11 cellular contexts compared by ENCODE assay signal in genomic region chr6:71473908-71474307, GRCh38.
DNase-seq lines count a peak whose midpoint lies in the region; ATAC-seq and TF ChIP-seq lines count a peak whose summit lies in the region.
"Had no signal": no experiment of that assay in that cellular context is flagged by ENCODE, and none has a peak within 500 bp of the region (broad histone marks: within the 10 kb centered on the region; RNA-seq: fewer than 3 reads in every experiment).

No MANE protein-coding gene starts in this region.

- no peak overlapping the region for H3K9ac ChIP-seq in colonic mucosa (ENCODE audit: low read depth in 2 of 2, low read length in 2 of 2)

- H3K4me3 Mint-ChIP-seq in Caco-2 (ENCODE audit: unreplicated experiment): no peak overlapping the region
- H3K4me3 Mint-ChIP-seq: stimulated activated effector memory CD8-positive, alpha-beta T cell treated with anti-CD3 and anti-CD28 coated beads, Interleukin-12 subunit alpha, Interleukin-12 subunit beta, amount 100 ng/mL, for 72 hours had no signal

- H3K36me3 ChIP-seq in colonic mucosa (no peaks in the 10 kb centered on the region), aorta (ENCODE audit: control insufficient read depth in 1 of 2, insufficient read depth in 2 of 2, low read length in 1 of 2) (no peaks in the 10 kb centered on the region), Caco-2 (ENCODE audit: control insufficient read depth, insufficient read depth, low read length) (no peaks in the 10 kb centered on the region)

- H3K27me3 ChIP-seq in colonic mucosa: no peaks in the 10 kb centered on the region
- no peaks in the 10 kb centered on the region for H3K27me3 ChIP-seq in aorta (ENCODE audit: control insufficient read depth in 1 of 2, insufficient read depth in 2 of 2, low read length in 1 of 2)
- no peaks in the 10 kb centered on the region for H3K27me3 ChIP-seq in Caco-2 (replicated peaks; ENCODE audit: control insufficient read depth, insufficient read depth, low read length)

- CTCF ChIA-PET in Caco-2 (lab: Charles Lee): no interaction called here

- H3K9me3 ChIP-seq in colonic mucosa (no peaks in the 10 kb centered on the region), aorta (ENCODE audit: control insufficient read depth, low read length) (no peaks in the 10 kb centered on the region), Caco-2 (no peaks in the 10 kb centered on the region)

- no peak overlapping the region for H3K27ac Mint-ChIP-seq in Caco-2 (ENCODE audit: unreplicated experiment)
- H3K27ac Mint-ChIP-seq: stimulated activated effector memory CD8-positive, alpha-beta T cell treated with anti-CD3 and anti-CD28 coated beads, Interleukin-12 subunit alpha, Interleukin-12 subunit beta, amount 100 ng/mL, for 72 hours had no signal

- H3K9me3 Mint-ChIP-seq in Caco-2 (ENCODE audit: unreplicated experiment): no peaks in the 10 kb centered on the region
- H3K9me3 Mint-ChIP-seq: stimulated activated effector memory CD8-positive, alpha-beta T cell treated with anti-CD3 and anti-CD28 coated beads, Interleukin-12 subunit alpha, Interleukin-12 subunit beta, amount 100 ng/mL, for 72 hours had no signal

- no peak overlapping the region for H3K27ac ChIP-seq in colonic mucosa
- no peak overlapping the region for H3K27ac ChIP-seq in aorta (ENCODE audit: low read depth in 1 of 2, low read length in 2 of 2)

- POLR2A ChIA-PET in Caco-2 (lab: Charles Lee): no interaction called here

- no TSS peak for BruUV-seq in Caco-2 (replicated peaks; lab: Mats Ljungman, UMichigan)

- H3K4me3 ChIP-seq in colonic mucosa (no peak overlapping the region), aorta (ENCODE audit: low read length in 2 of 2) (no peak overlapping the region), Caco-2 (ENCODE audit: low read depth, low read length) (no peak overlapping the region)

- ATAC-seq in aorta (ENCODE audit: low FRiP score) (peak; percentile 70), HG02678 (IDR thresholded peaks at IDR 0.05; ENCODE audit: unreplicated experiment) (no peak), GM18858 (IDR thresholded peaks at IDR 0.05; ENCODE audit: unreplicated experiment) (no peak)
- ATAC-seq: stimulated activated effector memory CD8-positive, alpha-beta T cell treated with anti-CD3 and anti-CD28 coated beads, Interleukin-12 subunit alpha, Interleukin-12 subunit beta, amount 100 ng/mL, for 72 hours had no signal

- DNase-seq in NCI-H748 (lab: John Stamatoyannopoulos, UW; ENCODE audit: unreplicated experiment): peak; percentile 23
- DNase-seq in NCI-H748 treated with DMSO at 0.1 percent for 48 hours (lab: John Stamatoyannopoulos, UW): no peak
- DNase-seq in colonic mucosa: peak; percentile 35
- DNase-seq in kidney tubule cell (ENCODE audit: low spot score): peak; percentile 96
- peak; percentile 79 to 83 for DNase-seq in aorta
- DNase-seq in Caco-2: no peak
- DNase-seq: NCI-H2171, posterior cingulate gyrus had no signal

- H3K27me3 Mint-ChIP-seq in Caco-2 (ENCODE audit: insufficient read depth, unreplicated experiment): no peaks in the 10 kb centered on the region

- intact Hi-C loops in colonic mucosa (cut with DNase I) (no loop called here), aorta (cut with DNase I) (no loop called here), Caco-2 (cut with micrococcal nuclease; ENCODE audit: unreplicated experiment) (no loop called here)

- whole genome bisulfite sequencing in aorta, 2 donors: 44% methylated on average over 2 of the region's 2 CpGs

- TF ChIP-seq CTCF in colonic mucosa (IDR thresholded peaks at IDR 0.05) (no peak), Caco-2 (IDR thresholded peaks at IDR 0.05; ENCODE audit: insufficient read depth in 1 of 2, low read depth in 1 of 2, low read length in 1 of 2, severe bottlenecking in 1 of 2, unreplicated experiment in 1 of 2) (no peak)

- H3K4me1 Mint-ChIP-seq in Caco-2 (ENCODE audit: low read depth, unreplicated experiment): peaks cover 12% of the 10 kb centered on the region
- H3K4me1 Mint-ChIP-seq: stimulated activated effector memory CD8-positive, alpha-beta T cell treated with anti-CD3 and anti-CD28 coated beads, Interleukin-12 subunit alpha, Interleukin-12 subunit beta, amount 100 ng/mL, for 72 hours had no signal

- peaks cover 5% of the 10 kb centered on the region for H3K36me3 Mint-ChIP-seq in Caco-2 (ENCODE audit: insufficient read depth, unreplicated experiment)
- H3K36me3 Mint-ChIP-seq: stimulated activated effector memory CD8-positive, alpha-beta T cell treated with anti-CD3 and anti-CD28 coated beads, Interleukin-12 subunit alpha, Interleukin-12 subunit beta, amount 100 ng/mL, for 72 hours had no signal

- no peaks in the 10 kb centered on the region for H3K4me1 ChIP-seq in colonic mucosa
- peaks cover 0 to 6% of the 10 kb centered on the region in 2 donors for H3K4me1 ChIP-seq in aorta (ENCODE audit: control insufficient read depth in 1 of 2, insufficient read depth in 2 of 2, low read length in 2 of 2)
- H3K4me1 ChIP-seq in Caco-2: peaks cover 7% of the 10 kb centered on the region

Comparison
In these comparisons a context has a peak if more than half of its experiments do, and no peak if none do; other contexts are left out.
1. DNase-seq: peak in NCI-H748 (single experiment), colonic mucosa (single experiment), kidney tubule cell (single experiment) and aorta (2 of 2); none in NCI-H748 treated with DMSO at 0.1 percent for 48 hours (single experiment) and Caco-2 (0 of 2).